Comparison of ENCODE assay signal across 1 cellular context in genomic region chr11:131425285-131425684, GRCh38.
A peak's percentile ranks its signal among the peaks of the same experiment; 100 is the strongest.
TF ChIP-seq lines count a peak whose summit lies in the region.

No MANE protein-coding gene starts in this region.

TF ChIP-seq in HepG2, 621 proteins besides CTCF, POLR2A, EP300 and RAD21 (continued from another document and continues in another):
- TF ChIP-seq SOX6 (IDR thresholded peaks at IDR 0.05) (no peak), SOX6 (CRISPR knock-in tag; IDR thresholded peaks at IDR 0.05) (peak; percentile 44; the same call in 1 of the 2 replicates), ZBTB49 (CRISPR knock-in tag; IDR thresholded peaks at IDR 0.05; ENCODE audit: borderline replicate concordance) (no peak), MIXL1 (CRISPR knock-in tag; IDR thresholded peaks at IDR 0.05) (no peak), TCF7L2 (IDR thresholded peaks at IDR 0.05; ENCODE audit: low read depth, low read length) (peak; percentile 72), ZNF431 (CRISPR knock-in tag; IDR thresholded peaks at IDR 0.05; ENCODE audit: borderline replicate concordance, low read depth) (no peak), ZGPAT (CRISPR knock-in tag; IDR thresholded peaks at IDR 0.05) (no peak), STAT5B (CRISPR knock-in tag; IDR thresholded peaks at IDR 0.05) (no peak), HOXA3 (CRISPR knock-in tag; IDR thresholded peaks at IDR 0.05) (no peak), ZHX1 (CRISPR knock-in tag; IDR thresholded peaks at IDR 0.05; ENCODE audit: low read depth) (no peak), REXO4 (CRISPR knock-in tag; IDR thresholded peaks at IDR 0.05; ENCODE audit: borderline replicate concordance) (no peak), MXI1 (IDR thresholded peaks at IDR 0.05; ENCODE audit: borderline replicate concordance, low read depth, low read length) (no peak), TBX3 (IDR thresholded peaks at IDR 0.05; ENCODE audit: borderline replicate concordance) (peak; percentile 60; the same call in 1 of the 2 replicates), ZNF609 (CRISPR knock-in tag; IDR thresholded peaks at IDR 0.05; ENCODE audit: borderline replicate concordance) (peak; percentile 34; the same call in 1 of the 2 replicates), TOPORS (CRISPR knock-in tag; IDR thresholded peaks at IDR 0.05) (no peak), ZNF550 (CRISPR knock-in tag; IDR thresholded peaks at IDR 0.05; ENCODE audit: borderline replicate concordance) (no peak), ZNF724P (CRISPR knock-in tag; IDR thresholded peaks at IDR 0.05; ENCODE audit: borderline replicate concordance) (no peak), ZNF883 (CRISPR knock-in tag; IDR thresholded peaks at IDR 0.05; ENCODE audit: not compliant biosample characterization) (no peak), ATRX (CRISPR knock-in tag; IDR thresholded peaks at IDR 0.05; ENCODE audit: borderline replicate concordance) (no peak), PRDM4 (CRISPR knock-in tag; IDR thresholded peaks at IDR 0.05; ENCODE audit: borderline replicate concordance) (no peak), TAF15 (IDR thresholded peaks at IDR 0.05; ENCODE audit: low read depth, low read length, poor library complexity, severe bottlenecking) (no peak), GTF2F1 (IDR thresholded peaks at IDR 0.05; ENCODE audit: low read length) (no peak), GATAD1 (CRISPR knock-in tag; IDR thresholded peaks at IDR 0.05) (no peak), SP140L (CRISPR knock-in tag; IDR thresholded peaks at IDR 0.05; ENCODE audit: borderline replicate concordance) (no peak), ZNF280D (CRISPR knock-in tag; IDR thresholded peaks at IDR 0.05) (no peak), ZNF251 (CRISPR knock-in tag; IDR thresholded peaks at IDR 0.05) (no peak), ZNF713 (CRISPR knock-in tag; IDR thresholded peaks at IDR 0.05) (no peak), ZNF3 (CRISPR knock-in tag; IDR thresholded peaks at IDR 0.05) (no peak), TEAD3 (CRISPR knock-in tag; optimal IDR thresholded peaks at IDR 0.05; ENCODE audit: borderline replicate concordance) (no peak), AHDC1 (CRISPR knock-in tag; IDR thresholded peaks at IDR 0.05; ENCODE audit: borderline replicate concordance) (no peak), SRSF9 (IDR thresholded peaks at IDR 0.05; ENCODE audit: borderline replicate concordance, insufficient read depth, low read depth, low read length, poor library complexity, severe bottlenecking) (no peak), IRF9 (CRISPR knock-in tag; IDR thresholded peaks at IDR 0.05; ENCODE audit: borderline replicate concordance) (no peak), ZNF546 (CRISPR knock-in tag; conservative IDR thresholded peaks at IDR 0.05) (no peak)
